ENCODE assay signal across 8 cellular contexts in the genomic region with DNA sequence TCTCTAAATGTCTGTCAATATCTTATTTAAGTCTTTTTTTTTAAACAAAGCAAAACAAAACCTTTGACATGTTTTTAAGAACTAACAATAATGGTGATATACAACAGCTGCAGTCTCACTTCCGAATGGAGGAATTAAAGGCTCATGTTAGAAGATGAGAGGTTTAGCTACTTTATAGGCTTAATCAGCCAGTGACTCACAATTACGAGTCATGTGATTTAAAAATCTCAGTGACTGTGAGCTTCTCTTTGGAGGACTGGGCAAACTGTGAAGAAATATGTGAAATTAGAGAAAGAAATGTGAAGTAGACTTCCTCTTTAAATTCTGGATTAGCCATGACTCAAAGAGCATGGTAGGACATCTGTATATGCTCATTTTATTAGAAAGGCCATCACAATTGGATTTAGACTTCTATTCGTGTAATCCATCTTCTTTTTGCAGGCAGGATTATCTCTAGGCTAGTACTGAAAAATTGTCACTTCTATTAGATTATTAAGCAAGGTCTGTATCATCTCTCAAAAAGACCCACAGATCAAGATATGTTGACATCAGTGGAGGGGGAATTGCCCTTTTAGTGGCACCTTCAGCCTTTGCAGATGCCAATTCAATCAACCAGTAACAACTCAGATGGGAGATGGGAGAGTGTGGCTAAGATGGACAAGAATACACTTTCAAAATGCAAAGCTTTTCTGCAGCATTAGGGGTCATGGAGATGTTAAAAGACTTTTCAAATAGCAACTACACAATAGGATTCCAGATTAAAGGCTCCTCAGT. TPM values are rescaled to one million over a fixed set of nuclear protein-coding genes. Genes with fewer than 3 reads are reported as not detected.
DNase-seq lines count a peak whose midpoint lies in the region; ATAC-seq and TF ChIP-seq lines count a peak whose summit lies in the region.
"Had no signal": no experiment of that assay in that cellular context is flagged by ENCODE, and none has a peak within 500 bp of the region (broad histone marks: within the 10 kb centered on the region; RNA-seq: fewer than 3 reads in every experiment).

No MANE protein-coding gene starts in this region.

- POLR2A ChIA-PET in PC-3 (lab: Charles Lee; ENCODE audit: unreplicated experiment) (no interaction called here), PC-9 (lab: Charles Lee; ENCODE audit: unreplicated experiment) (interaction anchor here (0.6 kb wide), 1 partner anchor 124 kb away, joined by 4 read pairs; no protein-coding TSS in a partner anchor)

- peak overlapping the region; percentile 48 for H3K4me2 ChIP-seq in GM23248 (ENCODE audit: unreplicated experiment)
- no peak overlapping the region for H3K4me2 ChIP-seq in PC-3 (ENCODE audit: low read length)
- H3K4me2 ChIP-seq in fibroblast of lung (ENCODE audit: extremely low read depth, insufficient read depth, low read length) = peak overlapping the region; percentile 38
- H3K4me2 ChIP-seq in PC-9 = no peak overlapping the region

- H2AFZ ChIP-seq in GM23248 (no peak overlapping the region), PC-3 (ENCODE audit: low read length) (no peak overlapping the region), fibroblast of lung (ENCODE audit: low read length) (no peak overlapping the region), PC-9 (no peak overlapping the region)

- TF ChIP-seq POLR2A in sigmoid colon (IDR thresholded peaks at IDR 0.05) = no peak

- no peak overlapping the region for H3K9ac ChIP-seq in GM23248
- H3K9ac ChIP-seq in PC-3 (ENCODE audit: low read length) = no peak overlapping the region
- no peak overlapping the region for H3K9ac ChIP-seq in fibroblast of lung (ENCODE audit: insufficient read depth, low read length)

- H3K27me3 ChIP-seq in GM23248 (replicated peaks; ENCODE audit: insufficient read depth) (peaks cover 9% of the 10 kb centered on the region; the same call in 1 of the 2 replicates), PC-3 (ENCODE audit: low read length) (peaks cover 27% of the 10 kb centered on the region), fibroblast of lung (ENCODE audit: control insufficient read depth, insufficient read depth, low read length) (no peaks in the 10 kb centered on the region), sigmoid colon (peaks cover 0 to 3% (median 0%) of the 10 kb centered on the region in 3 donors), PC-9 (ENCODE audit: insufficient read depth, low read depth) (peaks cover 6% of the 10 kb centered on the region; the same call in 1 of the 2 replicates)

- H3K36me3 ChIP-seq in GM23248 (ENCODE audit: low read depth) (no peaks in the 10 kb centered on the region), PC-3 (ENCODE audit: low read depth, low read length) (no peaks in the 10 kb centered on the region), fibroblast of lung (ENCODE audit: control insufficient read depth, insufficient read depth, low read length) (no peaks in the 10 kb centered on the region), sigmoid colon (no peaks in the 10 kb centered on the region), PC-9 (ENCODE audit: low read depth) (no peaks in the 10 kb centered on the region)

- in situ Hi-C loops in GM23248 (cut with MboI) = no loop called here

- no peaks in the 10 kb centered on the region for H4K20me1 ChIP-seq in GM23248 (ENCODE audit: insufficient read depth)
- H4K20me1 ChIP-seq in PC-3 (ENCODE audit: low read length) = no peaks in the 10 kb centered on the region
- no peaks in the 10 kb centered on the region for H4K20me1 ChIP-seq in fibroblast of lung (ENCODE audit: control insufficient read depth, extremely low read depth, insufficient read depth, low read length)
- H4K20me1 ChIP-seq in PC-9 (ENCODE audit: insufficient read depth) = no peaks in the 10 kb centered on the region

- no peak for TF ChIP-seq EP300 in sigmoid colon (IDR thresholded peaks at IDR 0.05)

- CTCF ChIA-PET in PC-3 (lab: Charles Lee) = no interaction called here
- CTCF ChIA-PET in PC-9 (lab: Charles Lee) = no interaction called here

- intact Hi-C loops in PC-3 (cut with micrococcal nuclease) = no loop called here
- intact Hi-C loops in sigmoid colon (cut with DNase I) = no loop called here
- intact Hi-C loops in PC-9 (cut with micrococcal nuclease; ENCODE audit: unreplicated experiment) = no loop called here

- H3K9me2 ChIP-seq in GM23248 (ENCODE audit: insufficient read depth) = no peaks in the 10 kb centered on the region
- H3K9me2 ChIP-seq in PC-3 (replicated peaks; ENCODE audit: low read length) = no peaks in the 10 kb centered on the region
- no peaks in the 10 kb centered on the region for H3K9me2 ChIP-seq in PC-9 (ENCODE audit: insufficient read depth)

- H3K9me3 ChIP-seq in GM23248 (ENCODE audit: low read depth) = no peaks in the 10 kb centered on the region
- H3K9me3 ChIP-seq in PC-3 (ENCODE audit: low read length) = no peaks in the 10 kb centered on the region
- no peaks in the 10 kb centered on the region for H3K9me3 ChIP-seq in fibroblast of lung (ENCODE audit: control insufficient read depth, insufficient read depth, low read depth, low read length)
- no peaks in the 10 kb centered on the region for H3K9me3 ChIP-seq in sigmoid colon
- no peaks in the 10 kb centered on the region for H3K9me3 ChIP-seq in PC-9 (ENCODE audit: insufficient read depth, low read depth)

- no peak for TF ChIP-seq CTCF in PC-3 (conservative IDR thresholded peaks at IDR 0.05; ENCODE audit: low read depth, low read length)
- TF ChIP-seq CTCF in fibroblast of lung (conservative IDR thresholded peaks at IDR 0.05 in 1 of 2, IDR thresholded peaks at IDR 0.05 in 1 of 2; ENCODE audit: low read depth in 1 of 2, low read length in 2 of 2) = no peak
- TF ChIP-seq CTCF in sigmoid colon (IDR thresholded peaks at IDR 0.05) = no peak
- TF ChIP-seq CTCF in PC-9 (conservative IDR thresholded peaks at IDR 0.05) = no peak

- 2 to 3% methylated on average over 3 of the region's 3 CpGs for WGBS in GM23248 (ENCODE audit: low coverage in 1 of 2, low lambda C conversion rate in 2 of 2, missing lambda C conversion rate in 2 of 2), 2 experiments
- 60 to 65% methylated on average over 3 of the region's 3 CpGs for WGBS in sigmoid colon, 2 donors

- H3K4me3 ChIP-seq in GM23248 (peak overlapping the region; percentile 18), PC-3 (ENCODE audit: low read length) (no peak overlapping the region), fibroblast of lung (replicated peaks in 1 of 4; ENCODE audit: control extremely low read depth in 1 of 4, insufficient read depth in 1 of 4, low read depth in 3 of 4, low read length in 4 of 4) (no peak overlapping the region), sigmoid colon (no peak overlapping the region), PC-9 (no peak overlapping the region)

- DNase-seq in GM23248 = peak; percentile 79
- peak; percentile 78 for DNase-seq in PC-3
- peak; percentile 15 to 80 for DNase-seq in fibroblast of lung (ENCODE audit: low read depth in 2 of 2)
- no peak for DNase-seq in sigmoid colon
- no peak for DNase-seq in PC-9
- DNase-seq: aorta had no signal

- BruUV-seq in PC-3 (replicated peaks; lab: Mats Ljungman, UMichigan) (no TSS peak), PC-9 (replicated peaks; lab: Mats Ljungman, UMichigan) (no TSS peak)

- H3K79me2 ChIP-seq in GM23248 (ENCODE audit: insufficient read depth) = no peaks in the 10 kb centered on the region
- H3K79me2 ChIP-seq in PC-3 (ENCODE audit: low read length) = no peaks in the 10 kb centered on the region
- H3K79me2 ChIP-seq in fibroblast of lung (ENCODE audit: control insufficient read depth, insufficient read depth, low read length) = no peaks in the 10 kb centered on the region
- H3K79me2 ChIP-seq in PC-9 (ENCODE audit: low read depth) = no peaks in the 10 kb centered on the region

- H3F3A ChIP-seq in GM23248 (ENCODE audit: insufficient read depth) (peaks cover 10% of the 10 kb centered on the region), PC-3 (ENCODE audit: low read length, unreplicated experiment) (no peaks in the 10 kb centered on the region), PC-9 (ENCODE audit: insufficient read depth, low read depth) (no peaks in the 10 kb centered on the region)

- H3K4me1 ChIP-seq in GM23248 (ENCODE audit: insufficient read depth) (peaks cover 16% of the 10 kb centered on the region; the same call in 1 of the 2 replicates), PC-3 (ENCODE audit: insufficient read depth, low read length) (peaks cover 3% of the 10 kb centered on the region; the same call in 1 of the 2 replicates), fibroblast of lung (ENCODE audit: control insufficient read depth, extremely low read depth, insufficient read depth, low read length) (peaks cover 13% of the 10 kb centered on the region), sigmoid colon (peaks cover 0 to 15% (median 6%) of the 10 kb centered on the region in 4 donors), PC-9 (replicated peaks; ENCODE audit: insufficient read depth) (no peaks in the 10 kb centered on the region)

- ATAC-seq in PC-3 (peak; percentile 71), HG03196 (IDR thresholded peaks at IDR 0.05; ENCODE audit: unreplicated experiment) (no peak), HG02885 (IDR thresholded peaks at IDR 0.05; ENCODE audit: poor library complexity, unreplicated experiment) (no peak)

- H3K27ac ChIP-seq in GM23248 = 0 out of 2 replicates have a peak overlapping the region, but pooled peaks have one; percentile 15
- H3K27ac ChIP-seq in PC-3 (ENCODE audit: low read length) = no peak overlapping the region
- peak overlapping the region; percentile 18 for H3K27ac ChIP-seq in fibroblast of lung (ENCODE audit: insufficient read depth, low read length)
- peak overlapping the region in 3 of 4 donors; percentile 0 to 18 (median 17) for H3K27ac ChIP-seq in sigmoid colon
- H3K27ac ChIP-seq in PC-9 = no peak overlapping the region

RNA-seq across cellular contexts. Expression of gene KCNA3, which starts 28.6 kb away (rescaled TPM):
- total RNA-seq in GM23248 (2014; rRNA removed; shearing (Covaris generic)) = not detected in 2 replicates
- polyA plus RNA-seq in GM23248 (2016; fragmentation: Nextera tagmentation; extraction: Ambion mirVana) (not detected in 2 replicates), fibroblast of lung (2.7 and 4.6 TPM in 2 replicates), sigmoid colon (1 to 10 TPM in 1 of 3 donors, not detected in 2; 4.3 TPM)
- total RNA-seq in PC-3 (2014; rRNA removed) (not detected in 2 replicates), fibroblast of lung (3.3 and 5.6 TPM in 2 replicates), sigmoid colon (1 to 10 TPM in 1 of 4 donors, under 1 TPM in 2, not detected in 1; 0.71 to 1.8 (median 0.82) TPM), PC-9 (2021) (not detected in 2 replicates)
- polyA plus RNA-seq in fibroblast of lung (2012) = 1.4 and 2.1 TPM in 2 replicates
- 7.3 and 7.8 TPM in 2 replicates for polyA minus RNA-seq in fibroblast of lung (ENCODE audit: low replicate concordance)
- polyA plus RNA-seq: aorta had no signal

RNA-seq across cellular contexts. Expression of gene KCNA2, which starts 40.0 kb away (rescaled TPM):
- not detected in 2 replicates for total RNA-seq in GM23248 (2014; rRNA removed; shearing (Covaris generic))
- polyA plus RNA-seq in GM23248 (2016; fragmentation: Nextera tagmentation; extraction: Ambion mirVana) (not detected in 2 replicates), fibroblast of lung (not detected in 2 replicates), sigmoid colon (under 1 TPM in 2 of 3 donors, not detected in 1; under 0.01 to 0.69 TPM)
- total RNA-seq in PC-3 (2014; rRNA removed) (not detected in 2 replicates), fibroblast of lung (under 0.01 and 0.17 TPM in 2 replicates), sigmoid colon (1 to 10 TPM in 3 of 4 donors, under 1 TPM in 1; 0.82 to 5.8 (median 2.2) TPM), PC-9 (2021) (not detected in 2 replicates)
- polyA plus RNA-seq in fibroblast of lung (2012) = not detected in 2 replicates
- polyA minus RNA-seq in fibroblast of lung (ENCODE audit: low replicate concordance) = not detected in 2 replicates

Comparison
In these comparisons a context has a peak if more than half of its experiments do, and no peak if none do; other contexts are left out.
1. DNase-seq: peak in GM23248 (single experiment), PC-3 (single experiment) and fibroblast of lung (2 of 2); none in sigmoid colon (single experiment) and PC-9 (0 of 2).
2. H3K27ac ChIP-seq: peak in GM23248 (single experiment), fibroblast of lung (single experiment) and sigmoid colon (3 of 4); none in PC-3 (single experiment) and PC-9 (single experiment).
3. H3K4me2 ChIP-seq: peak in GM23248 (single experiment) and fibroblast of lung (single experiment); none in PC-3 (single experiment) and PC-9 (single experiment).